In the genomic region with DNA sequence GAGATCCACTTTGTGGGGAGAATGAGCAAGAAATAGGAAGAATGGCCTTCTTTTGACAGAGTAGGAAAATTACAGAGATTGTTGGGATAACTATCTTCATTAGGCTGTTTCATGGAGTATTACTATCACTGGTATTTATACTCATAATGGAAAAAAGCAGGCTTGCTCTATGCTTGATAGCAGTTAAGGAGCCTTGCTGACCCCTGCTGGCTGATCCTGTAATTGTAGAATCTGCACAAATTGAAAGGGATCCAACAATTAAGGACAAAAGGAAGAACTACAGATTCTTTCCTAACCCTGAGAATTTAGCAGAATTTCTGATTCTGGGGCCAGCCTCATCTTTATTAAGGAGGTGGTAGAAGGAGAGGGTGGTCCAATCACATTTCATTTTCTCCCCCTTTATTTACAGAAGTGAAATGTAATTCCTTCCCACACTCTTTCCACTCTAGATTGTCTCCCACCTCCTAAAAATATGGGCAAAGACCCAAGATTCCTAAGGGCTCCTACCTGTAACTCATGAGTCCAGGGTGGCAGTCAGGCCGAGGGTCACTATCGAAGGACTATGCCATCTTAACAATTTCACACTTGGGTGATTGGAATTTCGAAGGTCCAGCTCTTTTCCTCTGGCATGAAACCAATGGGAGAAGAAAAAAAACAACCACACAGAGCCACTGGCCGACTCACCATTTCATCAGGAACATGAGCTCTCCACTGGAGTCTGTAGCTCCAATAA, we compare ENCODE assay signal across 8 cellular contexts. TPM values are rescaled to one million over a fixed set of nuclear protein-coding genes. Genes with fewer than 3 reads are reported as not detected.
DNase-seq lines count a peak whose midpoint lies in the region; ATAC-seq, FAIRE-seq and TF ChIP-seq lines count a peak whose summit lies in the region.

No MANE protein-coding gene starts in this region.

- H3K4me1 ChIP-seq in testis: peaks cover 3% of the 10 kb centered on the region

- DNase-seq in COR-L47 (lab: John Stamatoyannopoulos, UW) (peak; percentile 70), HTR-8/SVneo (ENCODE audit: insufficient read length, low spot score) (peak; percentile 83), RPMI7951 (ENCODE audit: low read depth) (peak; percentile 70), activated T-helper 1 cell treated with Interleukin-2 at 50 U/mL for 16 hours (ENCODE audit: low read depth) (peak; percentile 43), fibroblast of pulmonary artery (ENCODE audit: low read depth) (peak; percentile 88), nucleus accumbens (lab: John Stamatoyannopoulos, UW) (peak in 42 of 56 donors; percentile 5 to 90 (median 40)), testis (peak; percentile 92)

- intact Hi-C loops in testis (cut with DNase I; ENCODE audit: low total_unique reads): loop anchor here (5.0 kb wide), 1 partner anchor 37 kb away; a partner anchor contains a TSS

- H3K36me3 ChIP-seq in testis (ENCODE audit: low read depth, missing control alignments): peaks cover 3% of the 10 kb centered on the region

- TF ChIP-seq CTCF in fibroblast of pulmonary artery (IDR thresholded peaks at IDR 0.05; ENCODE audit: low read length, missing control alignments) (peak; percentile 81), testis (IDR thresholded peaks at IDR 0.05) (peak; percentile 74 to 90 (median 83))

- ATAC-seq in GM18868 (IDR thresholded peaks at IDR 0.05; ENCODE audit: unreplicated experiment): no peak

- H3K4me3 ChIP-seq in fibroblast of pulmonary artery (replicated peaks; ENCODE audit: low read depth, low read length) (no peak overlapping the region), testis (no peak overlapping the region)

- H3K9me3 ChIP-seq in testis: no peaks in the 10 kb centered on the region

- peak; percentile 9 for FAIRE-seq in HTR-8/SVneo (lab: Jason Lieb, UNC)

- H3K27me3 ChIP-seq in testis: no peaks in the 10 kb centered on the region

- no peak overlapping the region for H3K27ac ChIP-seq in testis

- TF ChIP-seq POLR2A in testis (IDR thresholded peaks at IDR 0.05): no peak

- 60 to 63% methylated on average over 4 of the region's 4 CpGs for WGBS in testis, 2 donors

RNA-seq across cellular contexts. Expression of a gene that starts 26.3 kb away (rescaled TPM):
- total RNA-seq in RPMI7951 (2014; rRNA removed; shearing (Covaris generic)): 28.4 and 35.2 TPM in 2 replicates
- 100 to 1,000 TPM; 180 to 199 TPM for total RNA-seq in testis
- 193 TPM for polyA plus RNA-seq in testis (ENCODE audit: insufficient read depth, low read depth, low replicate concordance)

RNA-seq across cellular contexts. Expression of a gene that starts 26.8 kb away (rescaled TPM):
- 53.5 and 64.6 TPM in 2 replicates for total RNA-seq in RPMI7951 (2014; rRNA removed; shearing (Covaris generic))
- total RNA-seq in testis: 10 to 100 TPM; 59.9 to 70.1 TPM
- 123 TPM for polyA plus RNA-seq in testis (ENCODE audit: insufficient read depth, low read depth, low replicate concordance)

RNA-seq across cellular contexts. Expression of a gene that starts 33.1 kb away (rescaled TPM):
- 6.4 and 10.4 TPM in 2 replicates for total RNA-seq in RPMI7951 (2014; rRNA removed; shearing (Covaris generic))
- total RNA-seq in testis: 10 to 100 TPM; 20.3 to 23.1 TPM
- 23.1 TPM for polyA plus RNA-seq in testis (ENCODE audit: insufficient read depth, low read depth, low replicate concordance)

RNA-seq across cellular contexts. Expression of a gene that starts 36.9 kb away (rescaled TPM):
- 40.3 and 41.7 TPM in 2 replicates for total RNA-seq in RPMI7951 (2014; rRNA removed; shearing (Covaris generic))
- total RNA-seq in testis: 10 to 100 TPM; 13.2 to 14.7 TPM
- 47.6 TPM for polyA plus RNA-seq in testis (ENCODE audit: insufficient read depth, low read depth, low replicate concordance)

Comparison
In these comparisons a context has a peak if more than half of its experiments do, and no peak if none do; other contexts are left out.
1. DNase-seq: peak in every context shown above with its lines; median percentile 92 in testis; 88 in fibroblast of pulmonary artery; 83 in HTR-8/SVneo; 70 in COR-L47; 70 in RPMI7951; 43 in activated T-helper 1 cell treated with Interleukin-2 at 50 U/mL for 16 hours; 40 in nucleus accumbens.